1 cellular context compared by ENCODE assay signal in genomic region chr21:39125752-39126485, GRCh38.
TF ChIP-seq lines count a peak whose summit lies in the region.

No MANE protein-coding gene starts in this region.

TF ChIP-seq in HCT116, 20 proteins besides CTCF, POLR2A, EP300 and RAD21 (continued from another document):
- TF ChIP-seq TCF7L2 (IDR thresholded peaks at IDR 0.05; ENCODE audit: borderline replicate concordance, extremely low read depth, insufficient read depth, insufficient read length) (no peak), ELF1 (IDR thresholded peaks at IDR 0.05; ENCODE audit: borderline replicate concordance, low read depth) (no peak), SIN3A (IDR thresholded peaks at IDR 0.05; ENCODE audit: low read depth) (no peak), ZFX (IDR thresholded peaks at IDR 0.05) (no peak)
